In the genomic region with DNA sequence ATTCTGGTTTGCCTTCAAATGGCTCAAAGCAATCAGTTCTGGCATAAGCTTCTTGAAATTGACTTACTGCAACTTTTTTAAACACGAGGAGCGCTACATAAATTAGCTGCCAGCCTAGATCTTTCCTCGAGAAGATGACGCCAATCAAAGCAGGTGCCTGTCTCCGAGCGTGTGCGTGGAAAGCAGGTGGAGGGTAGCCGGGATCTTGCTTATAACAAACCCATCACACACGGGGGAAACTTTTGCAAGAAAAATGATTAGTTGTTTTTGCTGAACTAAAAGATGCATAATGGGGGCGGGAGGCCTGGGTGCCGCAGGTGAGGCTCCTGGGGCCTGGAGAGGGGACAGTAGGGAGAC, we compare ENCODE assay signal across 25 cellular contexts.
"Had no signal": no experiment of that assay in that cellular context is flagged by ENCODE, and none has a peak within 500 bp of the region (broad histone marks: within the 10 kb centered on the region; RNA-seq: fewer than 3 reads in every experiment).

No MANE protein-coding gene starts in this region.

- H3K4me1 Mint-ChIP-seq: mesothelial cell of epicardium had no signal

- H3K4me3 ChIP-seq: heart right ventricle, hepatocyte, lung, ovary, right atrium auricular region, skin epidermis, suprapubic skin, thoracic aorta, tibial artery, upper lobe of right lung had no signal

- H3K27me3 Mint-ChIP-seq: naive B cell, progenitor cell of endocrine pancreas had no signal

- H3K27ac Mint-ChIP-seq: mesothelial cell of epicardium; natural killer cell; nephron progenitor cell; progenitor cell of endocrine pancreas; stimulated activated naive CD8-positive, alpha-beta T cell treated with anti-CD3 and anti-CD28 coated beads, Interleukin-15, Interleukin-2, amounts not matched to agents 100 ng/mL and 50 ng/mL, for 24 hours had no signal

- H3K9me3 ChIP-seq: ovary, right atrium auricular region, suprapubic skin, thoracic aorta, tibial artery, upper lobe of right lung had no signal

- H3K4me3 Mint-ChIP-seq: mesothelial cell of epicardium; natural killer cell; nephron progenitor cell; stimulated activated naive CD8-positive, alpha-beta T cell treated with anti-CD3 and anti-CD28 coated beads, Interleukin-15, Interleukin-2, amounts not matched to agents 100 ng/mL and 50 ng/mL, for 24 hours had no signal

- H3K4me1 ChIP-seq: right atrium auricular region, suprapubic skin, tibial artery, upper lobe of right lung had no signal

- H3K36me3 ChIP-seq: ovary, right atrium auricular region, thoracic aorta, upper lobe of right lung had no signal

- H3K27ac ChIP-seq: hepatocyte, ovary, right atrium auricular region, skin epidermis, suprapubic skin, thoracic aorta, tibial artery, upper lobe of right lung had no signal

- DNase-seq: heart right ventricle; islet precursor cell; mesendoderm; naive B cell; natural killer cell; nephron progenitor cell; ovary; stimulated activated CD4-positive, alpha-beta T cell treated with anti-CD3 and anti-CD28 coated beads, Interleukin-12 subunit alpha, Interleukin-12 subunit beta, amount 100 ng/mL, for 4 hours; stimulated activated CD4-positive, alpha-beta T cell treated with anti-CD3 and anti-CD28 coated beads, Interleukin-15, amount 100 ng/mL, for 24 hours; stimulated activated CD4-positive, alpha-beta T cell treated with anti-CD3 and anti-CD28 coated beads, Interleukin-2, amount 100 ng/mL, for 24 hours; stimulated activated CD4-positive, alpha-beta T cell treated with anti-CD3 and anti-CD28 coated beads, Interleukin-4, amount 100 ng/mL, for 1 hour; stimulated activated naive CD4-positive, alpha-beta T cell; tibial artery; trophoblast cell had no signal

- ATAC-seq: natural killer cell, sciatic nerve had no signal

- H3K27me3 ChIP-seq: heart right ventricle, hepatocyte, ovary, right atrium auricular region, suprapubic skin, tibial artery, upper lobe of right lung had no signal
